Comparison of ENCODE assay signal across 15 cellular contexts in genomic region chr16:80480664-80481063, GRCh38.
A peak's percentile ranks its signal among the peaks of the same experiment; 100 is the strongest.
DNase-seq lines count a peak whose midpoint lies in the region; ATAC-seq and TF ChIP-seq lines count a peak whose summit lies in the region.
"Had no signal": no experiment of that assay in that cellular context is flagged by ENCODE, and none has a peak within 500 bp of the region (broad histone marks: within the 10 kb centered on the region; RNA-seq: fewer than 3 reads in every experiment).

No MANE protein-coding gene starts in this region.

- no peak for TF ChIP-seq CTCF in nephron (IDR thresholded peaks at IDR 0.05; ENCODE audit: unreplicated experiment in 3 of 3)

- H3K27me3 Mint-ChIP-seq in nephron (ENCODE audit: low read depth) = peaks cover 8% of the 10 kb centered on the region
- H3K27me3 Mint-ChIP-seq in activated naive CD4-positive, alpha-beta T cell treated with anti-CD3 and anti-CD28 coated beads for 36 hours (ENCODE audit: low read depth) = peaks cover 8% of the 10 kb centered on the region

- no peak for DNase-seq in activated naive CD4-positive, alpha-beta T cell treated with anti-CD3 and anti-CD28 coated beads for 36 hours
- no peak for DNase-seq in cerebellum (ENCODE audit: low spot score)
- no peak for DNase-seq in activated CD8-positive, alpha-beta memory T cell treated with anti-CD3 and anti-CD28 coated beads for 24 hours
- DNase-seq: activated CD4-positive, alpha-beta T cell treated with anti-CD3 and anti-CD28 coated beads, Interleukin-2, amount 50 U/mL, for 48 hours; adrenal gland; caudate nucleus; GF-D8; hypothalamus; NCI-H2029 treated with DMSO at 0.1 percent for 48 hours; NCI-H524 treated with DMSO at 0.1 percent for 48 hours; right lobe of liver had no signal

- ATAC-seq in GM19025 (IDR thresholded peaks at IDR 0.05; ENCODE audit: low read depth, unreplicated experiment) (peak; percentile 95), GM21576 (IDR thresholded peaks at IDR 0.05; ENCODE audit: unreplicated experiment) (peak; percentile 69), HG03175 (IDR thresholded peaks at IDR 0.05; ENCODE audit: unreplicated experiment) (peak; percentile 95)
- ATAC-seq: right lobe of liver had no signal

- H3K4me1 Mint-ChIP-seq in nephron = no peaks in the 10 kb centered on the region
- H3K4me1 Mint-ChIP-seq in activated naive CD4-positive, alpha-beta T cell treated with anti-CD3 and anti-CD28 coated beads for 36 hours (ENCODE audit: low read depth) = peaks cover 2% of the 10 kb centered on the region

- no peaks in the 10 kb centered on the region for H3K9me3 Mint-ChIP-seq in nephron
- H3K9me3 Mint-ChIP-seq in activated naive CD4-positive, alpha-beta T cell treated with anti-CD3 and anti-CD28 coated beads for 36 hours = no peaks in the 10 kb centered on the region

- H3K27ac Mint-ChIP-seq in nephron = peak overlapping the region; percentile 24 to 74 (median 32)
- no peak overlapping the region for H3K27ac Mint-ChIP-seq in activated naive CD4-positive, alpha-beta T cell treated with anti-CD3 and anti-CD28 coated beads for 36 hours

- no peak overlapping the region for H3K4me3 Mint-ChIP-seq in nephron
- H3K4me3 Mint-ChIP-seq in activated naive CD4-positive, alpha-beta T cell treated with anti-CD3 and anti-CD28 coated beads for 36 hours = no peak overlapping the region

- intact Hi-C loops in activated naive CD4-positive, alpha-beta T cell treated with anti-CD3 and anti-CD28 coated beads for 36 hours (cut with micrococcal nuclease) = no loop called here

- no peaks in the 10 kb centered on the region for H3K36me3 Mint-ChIP-seq in nephron (ENCODE audit: low read depth)
- no peaks in the 10 kb centered on the region for H3K36me3 Mint-ChIP-seq in activated naive CD4-positive, alpha-beta T cell treated with anti-CD3 and anti-CD28 coated beads for 36 hours (ENCODE audit: low read depth)

- CTCF ChIA-PET in activated naive CD4-positive, alpha-beta T cell treated with anti-CD3 and anti-CD28 coated beads for 36 hours (lab: Charles Lee) = interaction anchor here (1.6 to 4.0 kb wide), 2 partner anchors 14 to 46 kb away, joined by 3 to 15 read pairs; no protein-coding TSS in a partner anchor
